In the genomic region with DNA sequence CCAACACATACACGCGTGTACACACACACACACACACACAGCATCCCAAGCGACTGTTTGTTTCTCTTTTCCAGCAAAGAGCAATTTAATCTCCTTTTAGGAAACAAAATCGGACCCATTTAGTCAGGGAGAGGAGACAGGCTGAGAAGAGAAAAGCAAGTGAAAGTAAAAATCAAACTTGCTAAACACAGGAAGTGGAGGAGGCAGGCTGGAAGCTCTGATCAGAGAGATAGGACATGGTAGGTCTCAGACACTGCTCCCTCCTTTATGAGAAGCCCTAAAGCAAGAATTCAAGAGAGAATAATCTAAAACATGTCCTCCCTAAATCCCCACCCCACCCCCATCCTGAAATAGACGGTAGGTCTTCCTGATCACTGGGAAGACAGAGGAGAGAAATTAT, we compare ENCODE assay signal across 9 cellular contexts.
DNase-seq lines count a peak whose midpoint lies in the region; ATAC-seq and TF ChIP-seq lines count a peak whose summit lies in the region.
"Had no signal": no experiment of that assay in that cellular context is flagged by ENCODE, and none has a peak within 500 bp of the region (broad histone marks: within the 10 kb centered on the region; RNA-seq: fewer than 3 reads in every experiment).

No MANE protein-coding gene starts in this region.

- no peaks in the 10 kb centered on the region for H3K36me3 ChIP-seq in CD4-positive, alpha-beta memory T cell (ENCODE audit: insufficient read depth, low read length)
- H3K36me3 ChIP-seq in fibroblast of lung (ENCODE audit: control insufficient read depth, insufficient read depth, low read length) (no peaks in the 10 kb centered on the region), colonic mucosa (no peaks in the 10 kb centered on the region)

- CTCF ChIA-PET in CD4-positive, alpha-beta memory T cell (lab: Charles Lee; ENCODE audit: partially characterized antibody): interaction anchor here (0.7 to 1.3 kb wide), 2 partner anchors 62 to 66 kb away, joined by 3 read pairs; a partner anchor contains a TSS

- TF ChIP-seq CTCF in GM20000 (IDR thresholded peaks at IDR 0.05; ENCODE audit: extremely low read depth, missing control alignments) (no peak), fibroblast of lung (conservative IDR thresholded peaks at IDR 0.05 in 1 of 2, IDR thresholded peaks at IDR 0.05 in 1 of 2; ENCODE audit: low read depth in 1 of 2, low read length in 2 of 2) (no peak), colonic mucosa (IDR thresholded peaks at IDR 0.05) (no peak)

- peak overlapping the region; percentile 48 for H2AFZ ChIP-seq in fibroblast of lung (ENCODE audit: low read length)

- H3K4me1 Mint-ChIP-seq in CD4-positive, alpha-beta memory T cell: peaks cover 17 to 24% (median 21%) of the 10 kb centered on the region in 4 donors

- no peak for ATAC-seq in esophagus mucosa

- no peaks in the 10 kb centered on the region for H3K79me2 ChIP-seq in fibroblast of lung (ENCODE audit: control insufficient read depth, insufficient read depth, low read length)

- peak overlapping the region in 1 of 2 donors; percentile 23 for H3K4me3 ChIP-seq in CD4-positive, alpha-beta memory T cell (ENCODE audit: low read length in 2 of 2)
- H3K4me3 ChIP-seq in fibroblast of lung (replicated peaks in 1 of 4; ENCODE audit: control extremely low read depth in 1 of 4, insufficient read depth in 1 of 4, low read depth in 3 of 4, low read length in 4 of 4): no peak overlapping the region
- H3K4me3 ChIP-seq in colonic mucosa: no peak overlapping the region

- intact Hi-C loops in CD4-positive, alpha-beta memory T cell (cut with micrococcal nuclease): no loop called here
- intact Hi-C loops in colonic mucosa (cut with DNase I): loop anchor here (10.0 kb wide), 1 partner anchor 128 kb away; no protein-coding TSS in a partner anchor

- no peak overlapping the region for H3K4me2 ChIP-seq in fibroblast of lung (ENCODE audit: extremely low read depth, insufficient read depth, low read length)

- H3K27me3 Mint-ChIP-seq in CD4-positive, alpha-beta memory T cell: no peaks in the 10 kb centered on the region

- H3K27ac Mint-ChIP-seq in CD4-positive, alpha-beta memory T cell: peak overlapping the region; percentile 73 to 93 (median 84)

- H3K9me3 Mint-ChIP-seq in CD4-positive, alpha-beta memory T cell: no peaks in the 10 kb centered on the region

- H3K9ac ChIP-seq in fibroblast of lung (ENCODE audit: insufficient read depth, low read length) (no peak overlapping the region), colonic mucosa (ENCODE audit: low read depth in 2 of 2, low read length in 2 of 2) (no peak overlapping the region)

- peak in 4 of 5 donors; percentile 19 to 44 (median 28) for DNase-seq in CD4-positive, alpha-beta memory T cell
- DNase-seq in GM20000 (ENCODE audit: low spot score): peak; percentile 7
- peak; percentile 34 for DNase-seq in M059J (ENCODE audit: low read depth)
- DNase-seq in fibroblast of lung (ENCODE audit: low read depth in 2 of 2): peak in 1 of 2 donors; percentile 11
- no peak for DNase-seq in NOMO-1 (lab: John Stamatoyannopoulos, UW; ENCODE audit: unreplicated experiment in 2 of 2)
- DNase-seq in colonic mucosa: no peak
- DNase-seq in substantia nigra (lab: John Stamatoyannopoulos, UW): no peak
- DNase-seq: amygdala had no signal

- no peaks in the 10 kb centered on the region for H3K36me3 Mint-ChIP-seq in CD4-positive, alpha-beta memory T cell

- H3K27ac ChIP-seq in CD4-positive, alpha-beta memory T cell (ENCODE audit: low read depth, low read length): peak overlapping the region; percentile 1
- H3K27ac ChIP-seq in fibroblast of lung (ENCODE audit: insufficient read depth, low read length): no peak overlapping the region
- no peak overlapping the region for H3K27ac ChIP-seq in colonic mucosa
- no peak overlapping the region for H3K27ac ChIP-seq in substantia nigra (ENCODE audit: low read depth, low read length, poor library complexity, severe bottlenecking)

- peaks cover 21% of the 10 kb centered on the region for H3K4me1 ChIP-seq in CD4-positive, alpha-beta memory T cell (ENCODE audit: insufficient read depth, low read length)
- no peaks in the 10 kb centered on the region for H3K4me1 ChIP-seq in fibroblast of lung (ENCODE audit: control insufficient read depth, extremely low read depth, insufficient read depth, low read length)
- H3K4me1 ChIP-seq in colonic mucosa: no peaks in the 10 kb centered on the region

- no peaks in the 10 kb centered on the region for H3K27me3 ChIP-seq in CD4-positive, alpha-beta memory T cell (ENCODE audit: insufficient read depth, low read length)
- H3K27me3 ChIP-seq in fibroblast of lung (ENCODE audit: control insufficient read depth, insufficient read depth, low read length): no peaks in the 10 kb centered on the region
- H3K27me3 ChIP-seq in colonic mucosa: no peaks in the 10 kb centered on the region

- POLR2A ChIA-PET in CD4-positive, alpha-beta memory T cell (lab: Charles Lee; ENCODE audit: partially characterized antibody): no interaction called here

- peak overlapping the region; percentile 68 to 84 (median 79) for H3K4me3 Mint-ChIP-seq in CD4-positive, alpha-beta memory T cell

- H4K20me1 ChIP-seq in fibroblast of lung (ENCODE audit: control insufficient read depth, extremely low read depth, insufficient read depth, low read length): no peaks in the 10 kb centered on the region

- H3K9me3 ChIP-seq in CD4-positive, alpha-beta memory T cell (ENCODE audit: control insufficient read depth in 1 of 2, low read length in 2 of 2): no peaks in the 10 kb centered on the region
- H3K9me3 ChIP-seq in fibroblast of lung (ENCODE audit: control insufficient read depth, insufficient read depth, low read depth, low read length) (no peaks in the 10 kb centered on the region), colonic mucosa (no peaks in the 10 kb centered on the region)

Comparison
In these comparisons a context has a peak if more than half of its experiments do, and no peak if none do; other contexts are left out.
1. DNase-seq: peak in CD4-positive, alpha-beta memory T cell (4 of 5), GM20000 (single experiment) and M059J (single experiment); none in NOMO-1 (0 of 2), colonic mucosa (single experiment) and substantia nigra (0 of 49).